Comparison of ENCODE assay signal across 20 cellular contexts in genomic region chr16:10554569-10554968, GRCh38. TPM values are rescaled to one million over a fixed set of nuclear protein-coding genes. Genes with fewer than 3 reads are reported as not detected.
"Had no signal": no experiment of that assay in that cellular context is flagged by ENCODE, and none has a peak within 500 bp of the region (broad histone marks: within the 10 kb centered on the region; RNA-seq: fewer than 3 reads in every experiment).

No MANE protein-coding gene starts in this region.

- ATAC-seq: activated naive CD8-positive, alpha-beta T cell treated with anti-CD3 and anti-CD28 coated beads, Interleukin-2, amount 50 U/mL, for 24 hours; activated T-cell treated with anti-CD3 and anti-CD28 coated beads, Interleukin-2, amount 50 U/mL, for 72 hours; body of pancreas; gastroesophageal sphincter; heart left ventricle; left cardiac atrium; naive thymus-derived CD8-positive, alpha-beta T cell; stimulated activated naive CD8-positive, alpha-beta T cell treated with anti-CD3 and anti-CD28 coated beads, Interleukin-15, amount 100 ng/mL, for 72 hours had no signal

- DNase-seq: activated CD4-positive, alpha-beta T cell treated with anti-CD3 and anti-CD28 coated beads for 4 hours; activated CD4-positive, alpha-beta T cell treated with anti-CD3 and anti-CD28 coated beads, Interleukin-2, amount 50 U/mL, for 48 hours; activated CD4-positive, CD25-positive, alpha-beta regulatory T cell; activated effector memory CD4-positive, alpha-beta T cell treated with Interleukin-2 at 50 U/mL for 16 hours; activated naive CD4-positive, alpha-beta T cell treated with anti-CD3 and anti-CD28 coated beads, Interleukin-2, amount 10 ng/mL, durations not matched to agents 7 days and 5 days; activated naive CD8-positive, alpha-beta T cell treated with anti-CD3 and anti-CD28 coated beads, Interleukin-2, amount 50 U/mL, for 24 hours; activated T-cell treated with anti-CD3 and anti-CD28 coated beads, Interleukin-2, amount 50 U/mL, for 72 hours; anterior cingulate cortex; body of pancreas; heart left ventricle; islet precursor cell; left cardiac atrium; naive thymus-derived CD8-positive, alpha-beta T cell; spleen; stimulated activated CD4-positive, alpha-beta T cell treated with anti-CD3 and anti-CD28 coated beads, Interleukin-4, amount 100 ng/mL, for 1 hour; stimulated activated naive CD8-positive, alpha-beta T cell treated with anti-CD3 and anti-CD28 coated beads, Interleukin-15, amount 100 ng/mL, for 72 hours; T1000; tibial artery had no signal

- H3K36me3 Mint-ChIP-seq: activated naive CD4-positive, alpha-beta T cell treated with anti-CD3 and anti-CD28 coated beads, Interleukin-2, amount 10 ng/mL, durations not matched to agents 7 days and 5 days had no signal

- H3K4me3 Mint-ChIP-seq: activated naive CD4-positive, alpha-beta T cell treated with anti-CD3 and anti-CD28 coated beads, Interleukin-2, amount 10 ng/mL, durations not matched to agents 7 days and 5 days; activated naive CD8-positive, alpha-beta T cell treated with anti-CD3 and anti-CD28 coated beads, Interleukin-2, amount 50 U/mL, for 24 hours; activated T-cell treated with anti-CD3 and anti-CD28 coated beads, Interleukin-2, amount 50 U/mL, for 72 hours; stimulated activated naive CD8-positive, alpha-beta T cell treated with anti-CD3 and anti-CD28 coated beads, Interleukin-15, amount 100 ng/mL, for 72 hours; T-helper 1 cell treated with Interleukin-12 subunit alpha and Interleukin-12 subunit beta and Interleukin-4 antibody, amounts not matched to agents 30 μg/mL and 1 μg/mL, for 36 hours had no signal

- H3K9me3 Mint-ChIP-seq: activated naive CD4-positive, alpha-beta T cell treated with anti-CD3 and anti-CD28 coated beads, Interleukin-2, amount 10 ng/mL, durations not matched to agents 7 days and 5 days; activated naive CD8-positive, alpha-beta T cell treated with anti-CD3 and anti-CD28 coated beads, Interleukin-2, amount 50 U/mL, for 24 hours; activated T-cell treated with anti-CD3 and anti-CD28 coated beads, Interleukin-2, amount 50 U/mL, for 72 hours; T-helper 1 cell treated with Interleukin-12 subunit alpha and Interleukin-12 subunit beta and Interleukin-4 antibody, amounts not matched to agents 30 μg/mL and 1 μg/mL, for 36 hours had no signal

- H3K27ac Mint-ChIP-seq: activated naive CD4-positive, alpha-beta T cell treated with anti-CD3 and anti-CD28 coated beads, Interleukin-2, amount 10 ng/mL, durations not matched to agents 7 days and 5 days; activated naive CD8-positive, alpha-beta T cell treated with anti-CD3 and anti-CD28 coated beads, Interleukin-2, amount 50 U/mL, for 24 hours; activated T-cell treated with anti-CD3 and anti-CD28 coated beads, Interleukin-2, amount 50 U/mL, for 72 hours; naive thymus-derived CD8-positive, alpha-beta T cell; stimulated activated naive CD8-positive, alpha-beta T cell treated with anti-CD3 and anti-CD28 coated beads, Interleukin-15, amount 100 ng/mL, for 72 hours; T-helper 1 cell treated with Interleukin-12 subunit alpha and Interleukin-12 subunit beta and Interleukin-4 antibody, amounts not matched to agents 30 μg/mL and 1 μg/mL, for 36 hours had no signal

RNA-seq across cellular contexts. Expression of gene EMP2, which starts 25.8 kb away (rescaled TPM):
- polyA plus RNA-seq: naive thymus-derived CD8-positive, alpha-beta T cell had no signal
